Comparison of ENCODE assay signal across 8 cellular contexts in the genomic region with DNA sequence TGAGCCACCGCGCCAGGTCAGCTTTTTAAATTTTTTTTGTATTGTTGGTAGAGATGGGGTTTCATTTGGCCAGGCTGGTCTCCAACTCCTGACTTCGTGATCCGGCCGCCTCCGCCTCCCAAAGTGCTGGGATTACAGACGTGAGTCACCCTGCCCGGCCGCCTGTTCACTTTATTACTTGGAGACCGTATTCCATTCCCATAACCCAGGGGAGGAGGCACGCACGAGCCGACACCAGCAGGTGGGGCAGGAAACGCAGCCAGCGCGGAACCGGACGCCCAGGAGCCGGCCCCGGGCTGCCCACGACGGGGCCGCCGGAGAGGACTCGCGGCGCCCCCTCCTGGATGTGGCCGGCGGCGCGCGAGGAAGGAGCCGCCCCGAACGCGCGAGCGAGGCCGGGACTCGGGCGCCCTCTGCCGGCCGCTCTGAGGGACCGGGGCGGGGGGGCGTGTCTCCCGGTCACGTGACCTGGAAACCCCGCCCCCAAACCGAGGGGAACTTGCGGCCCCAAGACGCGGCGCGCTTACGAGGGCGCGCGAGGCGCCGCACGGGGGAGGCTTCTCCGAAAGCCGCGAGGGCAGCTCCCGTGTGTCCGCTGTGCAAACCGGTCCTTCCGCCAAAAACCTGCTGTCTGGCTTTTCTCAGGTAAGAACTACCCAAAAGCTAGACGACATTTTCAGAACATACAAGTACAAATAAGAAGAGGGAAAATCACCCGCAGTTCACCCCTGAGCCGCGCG. TPM values are rescaled to one million over a fixed set of nuclear protein-coding genes. Genes with fewer than 3 reads are reported as not detected.
DNase-seq lines count a peak whose midpoint lies in the region; ATAC-seq and TF ChIP-seq lines count a peak whose summit lies in the region.

No MANE protein-coding gene starts in this region.

- peak; percentile 92 for DNase-seq in A673 (ENCODE audit: low spot score)
- DNase-seq in T-helper 2 cell = peak; percentile 69 to 91 (median 81)
- DNase-seq in breast epithelium (ENCODE audit: low spot score in 2 of 2) = peak; percentile 88 to 89
- peak; percentile 88 for DNase-seq in kidney glomerular epithelial cell (lab: John Stamatoyannopoulos, UW)
- DNase-seq in stimulated activated CD4-positive, alpha-beta T cell treated with anti-CD3 and anti-CD28 coated beads, Interleukin-1b, Interleukin-23, amount 100 ng/mL, for 1 hour (ENCODE audit: low read depth in 2 of 2) = peak; percentile 79 to 86
- DNase-seq in Kasumi-1 (lab: John Stamatoyannopoulos, UW) = no peak

- POLR2A ChIA-PET in A673 (lab: Charles Lee; ENCODE audit: low non-redundant PET) = no interaction called here

- BruUV-seq in A673 (replicated peaks; lab: Mats Ljungman, UMichigan) = no TSS peak

- TF ChIP-seq CTCF in A673 (conservative IDR thresholded peaks at IDR 0.05; ENCODE audit: low read depth, low read length) (peak; percentile 76), breast epithelium (IDR thresholded peaks at IDR 0.05) (peak; percentile 55 to 100 (median 81))

- H3K27ac ChIP-seq in A673 (ENCODE audit: low read depth, low read length, poor library complexity, severe bottlenecking) = no peak overlapping the region
- H3K27ac ChIP-seq in breast epithelium = peak overlapping the region; percentile 75 to 87

- peak; percentile 37 for TF ChIP-seq POLR2A in GM18526 (IDR thresholded peaks at IDR 0.05; ENCODE audit: extremely low read depth, insufficient read length)
- no peak for TF ChIP-seq POLR2A in breast epithelium (IDR thresholded peaks at IDR 0.05)

- intact Hi-C loops in A673 (cut with micrococcal nuclease; ENCODE audit: unreplicated experiment) = no loop called here
- intact Hi-C loops in breast epithelium (cut with DNase I; ENCODE audit: low total_unique reads) = no loop called here

- H3K4me3 ChIP-seq in A673 (ENCODE audit: low read depth, low read length, poor library complexity, severe bottlenecking) (peak overlapping the region; percentile 22), breast epithelium (peak overlapping the region in 2 of 3 donors; percentile 31 to 46)

- peak; percentile 80 for ATAC-seq in HG03342 (IDR thresholded peaks at IDR 0.05; ENCODE audit: unreplicated experiment)

- CTCF ChIA-PET in A673 (lab: Charles Lee) = interaction anchor here (0.6 kb wide), 1 partner anchor 17 kb away, joined by 3 read pairs; no protein-coding TSS in a partner anchor

- H3K27me3 ChIP-seq in A673 (replicated peaks; ENCODE audit: insufficient read depth, low read depth, low read length, poor library complexity) (no peaks in the 10 kb centered on the region), breast epithelium (no peaks in the 10 kb centered on the region)

- H3K4me1 ChIP-seq in A673 (ENCODE audit: insufficient read depth, low read length, poor library complexity, severe bottlenecking) (no peaks in the 10 kb centered on the region), breast epithelium (no peaks in the 10 kb centered on the region)

- no peaks in the 10 kb centered on the region for H3K36me3 ChIP-seq in A673 (ENCODE audit: insufficient read depth, low read length, poor library complexity, severe bottlenecking)
- no peaks in the 10 kb centered on the region for H3K36me3 ChIP-seq in breast epithelium

- H3K9me3 ChIP-seq in A673 (ENCODE audit: low read depth, low read length, poor library complexity, severe bottlenecking) = no peaks in the 10 kb centered on the region
- peaks cover 7 to 9% of the 10 kb centered on the region in 2 donors for H3K9me3 ChIP-seq in breast epithelium

RNA-seq across cellular contexts. Expression of a gene that starts 11.6 kb away (rescaled TPM):
- 94.6 and 95.4 TPM in 2 replicates for total RNA-seq in A673 (2021)
- 100 to 1,000 TPM; 139 to 249 (median 209) TPM for total RNA-seq in breast epithelium

RNA-seq across cellular contexts. Expression of a gene that starts 16.7 kb away (rescaled TPM):
- total RNA-seq in A673 (2021) = 82.8 and 90.2 TPM in 2 replicates
- total RNA-seq in breast epithelium = 10 to 100 TPM; 33.2 to 50.1 (median 33.4) TPM

RNA-seq across cellular contexts. Expression of a gene that starts 18.7 kb away (rescaled TPM):
- total RNA-seq in A673 (2021) = 2.1 and 2.5 TPM in 2 replicates
- total RNA-seq in breast epithelium = 1 to 10 TPM in 2 of 3 donors, under 1 TPM in 1; 0.16 to 1.6 (median 1.3) TPM

RNA-seq across cellular contexts. Expression of a gene that starts 41.9 kb away (rescaled TPM):
- total RNA-seq in A673 (2021) (1.1 and 1.7 TPM in 2 replicates), breast epithelium (1 to 10 TPM; 2.6 to 6.1 (median 5.2) TPM)

RNA-seq across cellular contexts. Expression of a gene that starts 42.1 kb away (rescaled TPM):
- total RNA-seq in A673 (2021) (4.6 and 6.2 TPM in 2 replicates), breast epithelium (10 to 100 TPM in 2 of 3 donors, 1 to 10 TPM in 1; 7.5 to 58.5 (median 33.1) TPM)

Comparison
In these comparisons a context has a peak if more than half of its experiments do, and no peak if none do; other contexts are left out.
1. DNase-seq: peak in A673 (single experiment), T-helper 2 cell (5 of 5), breast epithelium (2 of 2), kidney glomerular epithelial cell (single experiment) and stimulated activated CD4-positive, alpha-beta T cell treated with anti-CD3 and anti-CD28 coated beads, Interleukin-1b, Interleukin-23, amount 100 ng/mL, for 1 hour (2 of 2); none in Kasumi-1 (0 of 2).